In the genomic region with DNA sequence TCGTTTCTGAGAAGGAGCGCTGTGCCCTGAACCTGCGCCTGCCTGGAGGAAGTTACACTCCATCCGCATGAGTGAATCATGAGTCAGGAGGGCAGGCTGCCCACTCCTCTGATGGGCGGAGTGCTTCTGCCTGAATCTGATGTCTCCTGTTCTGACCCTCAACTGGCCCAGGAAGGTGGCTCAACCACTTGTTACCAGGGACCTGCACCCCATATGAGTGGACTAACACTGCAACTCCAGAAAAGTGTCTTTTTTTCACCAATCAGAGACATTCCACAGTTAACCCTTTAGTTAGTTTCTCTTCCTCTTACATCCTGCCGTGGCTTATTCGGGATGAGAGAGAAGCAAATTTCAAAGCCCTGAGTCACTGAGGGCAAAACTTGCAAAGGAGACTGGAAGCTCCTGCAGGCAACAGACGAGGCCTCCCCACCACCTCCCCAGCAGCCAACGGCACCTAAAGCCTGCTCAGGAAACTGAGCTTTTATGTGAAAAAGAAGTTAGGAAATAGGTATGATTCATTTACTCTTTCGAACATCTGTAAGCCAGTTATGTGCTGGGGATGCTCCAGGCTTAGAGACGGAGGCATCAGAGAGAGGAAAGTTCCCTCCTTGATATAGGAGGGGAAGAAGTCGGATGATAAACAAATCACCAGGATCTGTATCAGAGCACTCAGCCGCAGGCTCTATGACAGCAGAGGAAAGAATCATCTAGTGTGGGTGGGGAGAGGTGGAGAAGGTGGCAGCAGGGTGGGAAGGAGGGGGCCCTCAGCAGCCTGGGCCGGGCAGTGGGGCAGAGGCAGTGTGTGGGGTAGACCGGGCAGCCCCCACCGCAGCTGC, we compare ENCODE assay signal across 1 cellular context.
A peak's percentile ranks its signal among the peaks of the same experiment; 100 is the strongest.
TF ChIP-seq lines count a peak whose summit lies in the region.

No MANE protein-coding gene starts in this region.

TF ChIP-seq in IMR-90, 13 proteins besides CTCF, POLR2A, EP300 and RAD21:
- TF ChIP-seq RCOR1 (IDR thresholded peaks at IDR 0.05; ENCODE audit: insufficient replicate concordance, low read length) = peak; percentile 81
- TF ChIP-seq RFX5 (IDR thresholded peaks at IDR 0.05; ENCODE audit: low read depth, low read length) = no peak
- no peak for TF ChIP-seq CHD1 (IDR thresholded peaks at IDR 0.05; ENCODE audit: low read depth, low read length)
- TF ChIP-seq, protein P1, sequence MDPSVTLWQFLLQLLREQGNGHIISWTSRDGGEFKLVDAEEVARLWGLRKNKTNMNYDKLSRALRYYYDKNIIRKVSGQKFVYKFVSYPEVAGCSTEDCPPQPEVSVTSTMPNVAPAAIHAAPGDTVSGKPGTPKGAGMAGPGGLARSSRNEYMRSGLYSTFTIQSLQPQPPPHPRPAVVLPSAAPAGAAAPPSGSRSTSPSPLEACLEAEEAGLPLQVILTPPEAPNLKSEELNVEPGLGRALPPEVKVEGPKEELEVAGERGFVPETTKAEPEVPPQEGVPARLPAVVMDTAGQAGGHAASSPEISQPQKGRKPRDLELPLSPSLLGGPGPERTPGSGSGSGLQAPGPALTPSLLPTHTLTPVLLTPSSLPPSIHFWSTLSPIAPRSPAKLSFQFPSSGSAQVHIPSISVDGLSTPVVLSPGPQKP (IDR thresholded peaks at IDR 0.05; ENCODE audit: borderline replicate concordance, low read depth, low read length) = no peak
- no peak for TF ChIP-seq BHLHE40 (IDR thresholded peaks at IDR 0.05; ENCODE audit: low read depth, low read length)
- TF ChIP-seq MXI1 (IDR thresholded peaks at IDR 0.05; ENCODE audit: borderline replicate concordance, low read depth, low read length) = no peak
- TF ChIP-seq SMC3 (IDR thresholded peaks at IDR 0.05; ENCODE audit: low read depth, low read length) = no peak
- peak; percentile 53 for TF ChIP-seq FOS (IDR thresholded peaks at IDR 0.05; ENCODE audit: low read depth, low read length)
- TF ChIP-seq NFE2L2 (IDR thresholded peaks at IDR 0.05; ENCODE audit: low read depth, low read length) = peak; percentile 26; the same call in 1 of the 2 replicates
- peak; percentile 31; the same call in 1 of the 2 replicates for TF ChIP-seq CEBPB (IDR thresholded peaks at IDR 0.05; ENCODE audit: low read depth, low read length)
- TF ChIP-seq MAZ (IDR thresholded peaks at IDR 0.05; ENCODE audit: borderline replicate concordance, low read depth, low read length) = peak; percentile 49
- TF ChIP-seq, protein P2, sequence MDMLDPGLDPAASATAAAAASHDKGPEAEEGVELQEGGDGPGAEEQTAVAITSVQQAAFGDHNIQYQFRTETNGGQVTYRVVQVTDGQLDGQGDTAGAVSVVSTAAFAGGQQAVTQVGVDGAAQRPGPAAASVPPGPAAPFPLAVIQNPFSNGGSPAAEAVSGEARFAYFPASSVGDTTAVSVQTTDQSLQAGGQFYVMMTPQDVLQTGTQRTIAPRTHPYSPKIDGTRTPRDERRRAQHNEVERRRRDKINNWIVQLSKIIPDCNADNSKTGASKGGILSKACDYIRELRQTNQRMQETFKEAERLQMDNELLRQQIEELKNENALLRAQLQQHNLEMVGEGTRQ (IDR thresholded peaks at IDR 0.05; ENCODE audit: low read depth, low read length) = peak; percentile 47; the same call in 1 of the 2 replicates
- no peak for TF ChIP-seq MAFK (IDR thresholded peaks at IDR 0.05; ENCODE audit: low read depth, low read length)
